6 cellular contexts compared by ENCODE assay signal in genomic region chr22:23786261-23786710, GRCh38. TPM values are rescaled to one million over a fixed set of nuclear protein-coding genes. Genes with fewer than 3 reads are reported as not detected.
DNase-seq lines count a peak whose midpoint lies in the region; TF ChIP-seq lines count a peak whose summit lies in the region.

No MANE protein-coding gene starts in this region.

- H3K4me3 Mint-ChIP-seq in progenitor cell of endocrine pancreas (ENCODE audit: low read depth) = peak overlapping the region; percentile 87

- TF ChIP-seq CTCF in colonic mucosa (IDR thresholded peaks at IDR 0.05) (no peak), progenitor cell of endocrine pancreas (IDR thresholded peaks at IDR 0.05; ENCODE audit: unreplicated experiment) (no peak)

- peaks cover 31% of the 10 kb centered on the region for H3K4me1 Mint-ChIP-seq in progenitor cell of endocrine pancreas (ENCODE audit: low read depth)

- 83% methylated on average over 8 of the region's 9 CpGs for WGBS in HUES64

- DNase-seq in colonic mucosa = no peak
- DNase-seq in progenitor cell of endocrine pancreas (ENCODE audit: low spot score, unreplicated experiment) = no peak
- no peak for DNase-seq in NK-92 treated with Interleukin-12 subunit alpha and Interleukin-12 subunit beta, amount 100 ng/mL, for 24 hours (lab: John Stamatoyannopoulos, UW)
- DNase-seq in kidney tubule cell (ENCODE audit: low spot score) = no peak
- DNase-seq in NCI-H146 (lab: John Stamatoyannopoulos, UW) = no peak

- peaks cover 2% of the 10 kb centered on the region for H3K36me3 Mint-ChIP-seq in progenitor cell of endocrine pancreas (ENCODE audit: insufficient read depth)

- H3K9ac ChIP-seq in HUES64 (ENCODE audit: low read depth, low read length) (peak overlapping the region; percentile 99), colonic mucosa (ENCODE audit: low read depth in 2 of 2, low read length in 2 of 2) (peak overlapping the region; percentile 46 to 59)

- H3K9me3 ChIP-seq in HUES64 (ENCODE audit: insufficient read depth, low read depth, low read length) = no peaks in the 10 kb centered on the region
- H3K9me3 ChIP-seq in colonic mucosa = no peaks in the 10 kb centered on the region

- H3K36me3 ChIP-seq in HUES64 (ENCODE audit: insufficient read depth, low read length) (peaks cover 5% of the 10 kb centered on the region), colonic mucosa (no peaks in the 10 kb centered on the region)

- H3K4me3 ChIP-seq in HUES64 (ENCODE audit: low read length) (peak overlapping the region; percentile 96), colonic mucosa (peak overlapping the region; percentile 65)

- H3K27ac ChIP-seq in HUES64 (ENCODE audit: low read depth, low read length) (peak overlapping the region; percentile 100), colonic mucosa (peak overlapping the region; percentile 97)

- no peaks in the 10 kb centered on the region for H3K9me3 Mint-ChIP-seq in progenitor cell of endocrine pancreas (ENCODE audit: low read depth)

- intact Hi-C loops in colonic mucosa (cut with DNase I) = no loop called here

- H3K27me3 Mint-ChIP-seq in progenitor cell of endocrine pancreas = no peaks in the 10 kb centered on the region

- H3K4me1 ChIP-seq in HUES64 (ENCODE audit: insufficient read depth, low read length) = peaks cover 22% of the 10 kb centered on the region
- H3K4me1 ChIP-seq in colonic mucosa = peaks cover 7% of the 10 kb centered on the region

- H3K27ac Mint-ChIP-seq in progenitor cell of endocrine pancreas = peak overlapping the region; percentile 90

- H3K27me3 ChIP-seq in HUES64 (ENCODE audit: insufficient read depth, low read length) (no peaks in the 10 kb centered on the region), colonic mucosa (no peaks in the 10 kb centered on the region)

RNA-seq across cellular contexts. Expression of gene SMARCB1, which starts 0.5 kb away (rescaled TPM):
- polyA plus RNA-seq in HUES64 (2013, experiment 1 of 2) = 131 TPM
- polyA plus RNA-seq in HUES64 (2013, experiment 2 of 2) = 136 TPM
- 10 to 100 TPM; 77.8 to 96.0 TPM for total RNA-seq in colonic mucosa
- total RNA-seq in progenitor cell of endocrine pancreas = 185 and 195 TPM in 2 replicates

RNA-seq across cellular contexts. Expression of gene MMP11, which starts 13.6 kb away (rescaled TPM):
- polyA plus RNA-seq in HUES64 (2013, experiment 1 of 2) = 5.7 TPM
- polyA plus RNA-seq in HUES64 (2013, experiment 2 of 2) = 7.3 TPM
- total RNA-seq in colonic mucosa (1 to 10 TPM; 2.3 to 4.5 TPM), progenitor cell of endocrine pancreas (41.6 and 50.2 TPM in 2 replicates)

RNA-seq across cellular contexts. Expression of gene CHCHD10, which starts 18.5 kb away (rescaled TPM):
- polyA plus RNA-seq in HUES64 (2013, experiment 1 of 2) = 117 TPM
- polyA plus RNA-seq in HUES64 (2013, experiment 2 of 2) = 145 TPM
- total RNA-seq in colonic mucosa = 100 to 1,000 TPM; 420 to 719 TPM
- 39.5 and 42.3 TPM in 2 replicates for total RNA-seq in progenitor cell of endocrine pancreas

RNA-seq across cellular contexts. Expression of gene C22orf15, which starts 23.5 kb away (rescaled TPM):
- polyA plus RNA-seq in HUES64 (2013, experiment 1 of 2) = 0.45 TPM
- 0.44 TPM for polyA plus RNA-seq in HUES64 (2013, experiment 2 of 2)
- total RNA-seq in colonic mucosa (not detected), progenitor cell of endocrine pancreas (not detected in 2 replicates)

RNA-seq across cellular contexts. Expression of gene VPREB3, which starts 32.1 kb away (rescaled TPM):
- polyA plus RNA-seq in HUES64 (2013, experiment 1 of 2) = not detected
- polyA plus RNA-seq in HUES64 (2013, experiment 2 of 2) = not detected
- 1 to 10 TPM; 1.2 to 1.9 TPM for total RNA-seq in colonic mucosa
- not detected in 2 replicates for total RNA-seq in progenitor cell of endocrine pancreas
